In genomic region chr22:24284747-24285203, GRCh38 we compare ENCODE assay signal across 11 cellular contexts. TPM values are rescaled to one million over a fixed set of nuclear protein-coding genes. Genes with fewer than 3 reads are reported as not detected.
A peak's percentile ranks its signal among the peaks of the same experiment; 100 is the strongest.
DNase-seq lines count a peak whose midpoint lies in the region; ATAC-seq, FAIRE-seq and TF ChIP-seq lines count a peak whose summit lies in the region.
"Had no signal": no experiment of that assay in that cellular context is flagged by ENCODE, and none has a peak within 500 bp of the region (broad histone marks: within the 10 kb centered on the region; RNA-seq: fewer than 3 reads in every experiment).

No MANE protein-coding gene starts in this region.

- H3K36me3 ChIP-seq in SK-N-SH (replicated peaks in 1 of 2; ENCODE audit: control insufficient read depth in 1 of 2, insufficient read depth in 2 of 2, low read length in 1 of 2) (peaks cover 6 to 17% of the 10 kb centered on the region in 2 experiments), skeletal muscle satellite cell (ENCODE audit: insufficient read depth, low read length) (no peaks in the 10 kb centered on the region)

- H3K79me2 ChIP-seq in SK-N-SH (ENCODE audit: insufficient read depth): peaks cover 84% of the 10 kb centered on the region

- no peak for TF ChIP-seq EP300 in SK-N-SH (IDR thresholded peaks at IDR 0.05; ENCODE audit: borderline replicate concordance in 1 of 2, low read depth in 1 of 2, low read length in 1 of 2)

- H3K27me3 ChIP-seq in SK-N-SH (ENCODE audit: insufficient read depth) (no peaks in the 10 kb centered on the region), skeletal muscle satellite cell (ENCODE audit: control insufficient read depth, insufficient read depth, low read length) (no peaks in the 10 kb centered on the region)

- TF ChIP-seq CTCF in SK-N-SH (IDR thresholded peaks at IDR 0.05) (no peak), GM10266 (IDR thresholded peaks at IDR 0.05; ENCODE audit: control insufficient read depth, insufficient read depth, low read depth, missing control alignments) (no peak), D721Med (IDR thresholded peaks at IDR 0.05; ENCODE audit: insufficient read depth, missing control alignments) (no peak)

- FAIRE-seq in D721Med (lab: Jason Lieb, UNC): no peak
- FAIRE-seq: endometrium had no signal

- peak overlapping the region; percentile 36 for H3K4me2 ChIP-seq in SK-N-SH
- H3K4me2 ChIP-seq in skeletal muscle satellite cell (ENCODE audit: low read length): peak overlapping the region; percentile 34
- H3K4me2 ChIP-seq: KMS-11, PC-9 had no signal

- peaks cover 8% of the 10 kb centered on the region; the same call in 1 of the 2 replicates for H4K20me1 ChIP-seq in SK-N-SH (ENCODE audit: insufficient read depth)

- no peak overlapping the region for H3K9ac ChIP-seq in SK-N-SH
- H3K9ac ChIP-seq in skeletal muscle satellite cell (ENCODE audit: low read depth, low read length): no peak overlapping the region
- H3K9ac ChIP-seq: KMS-11 had no signal

- peak; percentile 62 for ATAC-seq in esophagus mucosa
- no peak for ATAC-seq in HG03457 (IDR thresholded peaks at IDR 0.05; ENCODE audit: unreplicated experiment)

- peaks cover 45% of the 10 kb centered on the region for H3F3A ChIP-seq in SK-N-SH (replicated peaks; ENCODE audit: insufficient read depth)

- peaks cover 3% of the 10 kb centered on the region for H3K27me3 Mint-ChIP-seq in activated CD4-positive, alpha-beta T cell treated with anti-CD3 and anti-CD28 coated beads, Interleukin-2, amount 10 ng/mL, durations not matched to agents 24 days and 14 days

- no peaks in the 10 kb centered on the region for H3K9me3 Mint-ChIP-seq in activated CD4-positive, alpha-beta T cell treated with anti-CD3 and anti-CD28 coated beads, Interleukin-2, amount 10 ng/mL, durations not matched to agents 24 days and 14 days

- H3K4me1 Mint-ChIP-seq in activated CD4-positive, alpha-beta T cell treated with anti-CD3 and anti-CD28 coated beads, Interleukin-2, amount 10 ng/mL, durations not matched to agents 24 days and 14 days: peaks cover 37% of the 10 kb centered on the region

- H3K9me3 ChIP-seq in SK-N-SH: no peaks in the 10 kb centered on the region
- H3K9me3 ChIP-seq in skeletal muscle satellite cell (replicated peaks; ENCODE audit: low read length): no peaks in the 10 kb centered on the region

- POLR2A ChIA-PET in SK-N-SH (lab: Yijun Ruan, JAX): no interaction called here

- TF ChIP-seq RAD21 in SK-N-SH (IDR thresholded peaks at IDR 0.05; ENCODE audit: low read length): no peak

- H3K4me1 ChIP-seq in SK-N-SH (ENCODE audit: control insufficient read depth in 1 of 2, insufficient read depth in 2 of 2, low read depth in 1 of 2, low read length in 1 of 2): peaks cover 18 to 35% of the 10 kb centered on the region in 2 experiments
- H3K4me1 ChIP-seq in skeletal muscle satellite cell (ENCODE audit: control insufficient read depth, insufficient read depth, low read length): peaks cover 49% of the 10 kb centered on the region

- peak overlapping the region; percentile 47 for H3K4me3 Mint-ChIP-seq in activated CD4-positive, alpha-beta T cell treated with anti-CD3 and anti-CD28 coated beads, Interleukin-2, amount 10 ng/mL, durations not matched to agents 24 days and 14 days

- no peaks in the 10 kb centered on the region for H3K9me2 ChIP-seq in SK-N-SH

- peaks cover 21% of the 10 kb centered on the region for H3K36me3 Mint-ChIP-seq in activated CD4-positive, alpha-beta T cell treated with anti-CD3 and anti-CD28 coated beads, Interleukin-2, amount 10 ng/mL, durations not matched to agents 24 days and 14 days (ENCODE audit: low read depth)

- CTCF ChIA-PET in SK-N-SH (lab: Yijun Ruan, JAX): interaction anchor here (0.6 to 2.3 kb wide), 2 partner anchors 95 to 114 kb away, joined by 3 to 9 read pairs; no protein-coding TSS in a partner anchor

- DNase-seq in activated CD4-positive, alpha-beta T cell treated with anti-CD3 and anti-CD28 coated beads, Interleukin-2, amount 10 ng/mL, durations not matched to agents 24 days and 14 days: peak; percentile 62
- DNase-seq in activated CD4-positive, alpha-beta T cell treated with anti-CD3 and anti-CD28 coated beads, Interleukin-2, amount 50 U/mL, for 1 hour: no peak
- DNase-seq in SK-N-SH: no peak
- DNase-seq in GM10266 (ENCODE audit: extremely low spot score): no peak
- DNase-seq in D721Med (ENCODE audit: insufficient read length, low spot score): no peak

- 62% methylated on average over 2 of the region's 2 CpGs for WGBS in SK-N-SH (ENCODE audit: low lambda C conversion rate)

- H3K4me3 ChIP-seq in SK-N-SH (ENCODE audit: low read depth in 2 of 2, low read length in 1 of 2): no peak overlapping the region
- H3K4me3 ChIP-seq in skeletal muscle satellite cell (ENCODE audit: low read length): no peak overlapping the region
- H3K4me3 ChIP-seq: PC-9 had no signal

- H3K27ac ChIP-seq in SK-N-SH (ENCODE audit: low read depth in 2 of 2, low read length in 1 of 2): peak overlapping the region; percentile 3 to 55; a peak in 3 of 4 replicates
- H3K27ac ChIP-seq: KMS-11, PC-9 had no signal

- intact Hi-C loops in activated CD4-positive, alpha-beta T cell treated with anti-CD3 and anti-CD28 coated beads, Interleukin-2, amount 10 ng/mL, durations not matched to agents 24 days and 14 days (cut with micrococcal nuclease): loop anchor here (1.0 to 2.0 kb wide), 3 partner anchors 11 to 43 kb away; no protein-coding TSS in a partner anchor

- peak overlapping the region; percentile 86 for H3K27ac Mint-ChIP-seq in activated CD4-positive, alpha-beta T cell treated with anti-CD3 and anti-CD28 coated beads, Interleukin-2, amount 10 ng/mL, durations not matched to agents 24 days and 14 days

- no peak overlapping the region for H2AFZ ChIP-seq in SK-N-SH (ENCODE audit: low read depth)
- H2AFZ ChIP-seq: PC-9 had no signal

TF ChIP-seq in SK-N-SH, 30 proteins besides CTCF, POLR2A, EP300 and RAD21 (continues in another document):
- TF ChIP-seq SMC3 (IDR thresholded peaks at IDR 0.05; ENCODE audit: low read depth, low read length) (no peak), FOXJ3 (CRISPR knock-in tag; IDR thresholded peaks at IDR 0.05) (no peak), PBX3 (IDR thresholded peaks at IDR 0.05) (peak; percentile 82), FOSL2 (IDR thresholded peaks at IDR 0.05; ENCODE audit: borderline replicate concordance, low read depth) (peak; percentile 38), TCF12 (IDR thresholded peaks at IDR 0.05) (no peak), NFIC (IDR thresholded peaks at IDR 0.05; ENCODE audit: borderline replicate concordance) (no peak), ELF1 (IDR thresholded peaks at IDR 0.05) (no peak), POLR2AphosphoS5 (IDR thresholded peaks at IDR 0.05; ENCODE audit: low read depth, low read length) (no peak), RFX5 (IDR thresholded peaks at IDR 0.05; ENCODE audit: low read length) (no peak), IRF3 (IDR thresholded peaks at IDR 0.05; ENCODE audit: low read depth, low read length) (no peak), JUND (IDR thresholded peaks at IDR 0.05) (peak; percentile 46), TEAD4 (IDR thresholded peaks at IDR 0.05; ENCODE audit: borderline replicate concordance, insufficient read depth) (no peak), USF1 (IDR thresholded peaks at IDR 0.05; ENCODE audit: borderline replicate concordance, low read depth) (no peak)

RNA-seq across cellular contexts. Expression of gene SPECC1L, which starts 14.1 kb away (rescaled TPM):
- 37.2 and 41.9 TPM in 2 replicates for total RNA-seq in activated CD4-positive, alpha-beta T cell treated with anti-CD3 and anti-CD28 coated beads, Interleukin-2, amount 10 ng/mL, durations not matched to agents 24 days and 14 days
- 22.9 and 25.9 TPM in 2 replicates for polyA plus RNA-seq in SK-N-SH (2012; rRNA removed)
- polyA plus RNA-seq in SK-N-SH (2012; cell fraction: cytosol; rRNA removed): 17.8 and 21.8 TPM in 2 replicates
- 36.5 and 44.0 TPM in 2 replicates for polyA plus RNA-seq in SK-N-SH (2012; cell fraction: nucleus; rRNA removed)
- total RNA-seq in esophagus mucosa: 33.4 TPM
- total RNA-seq in skeletal muscle satellite cell (2012; rRNA removed): 23.2 and 27.6 TPM in 2 replicates

RNA-seq across cellular contexts. Expression of gene GGT5, which starts 39.9 kb away (rescaled TPM):
- 0.07 TPM in 1 of 2 replicates, not detected in the other for total RNA-seq in activated CD4-positive, alpha-beta T cell treated with anti-CD3 and anti-CD28 coated beads, Interleukin-2, amount 10 ng/mL, durations not matched to agents 24 days and 14 days
- polyA plus RNA-seq in SK-N-SH (2012; rRNA removed): 3.3 and 4.6 TPM in 2 replicates
- polyA plus RNA-seq in SK-N-SH (2012; cell fraction: cytosol; rRNA removed): 1.2 and 2.7 TPM in 2 replicates
- 6.3 and 7.6 TPM in 2 replicates for polyA plus RNA-seq in SK-N-SH (2012; cell fraction: nucleus; rRNA removed)
- 5.0 TPM for total RNA-seq in esophagus mucosa
- total RNA-seq in skeletal muscle satellite cell (2012; rRNA removed): 21.5 and 30.1 TPM in 2 replicates
- total RNA-seq: PC-9 had no signal
